ENCODE assay signal across 1 cellular context in genomic region chr17:78329263-78330059, GRCh38.
TF ChIP-seq lines count a peak whose summit lies in the region.

No MANE protein-coding gene starts in this region.

TF ChIP-seq in GM23338, 12 proteins besides CTCF, POLR2A, EP300 and RAD21 (continued from another document):
- TF ChIP-seq ETS1 (IDR thresholded peaks at IDR 0.05) (no peak), ZNF114 (CRISPR knock-in tag; IDR thresholded peaks at IDR 0.05) (no peak), POLR2AphosphoS5 (IDR thresholded peaks at IDR 0.05; ENCODE audit: low read depth) (no peak), REST (IDR thresholded peaks at IDR 0.05; ENCODE audit: unreplicated experiment) (no peak), EZH2 (IDR thresholded peaks at IDR 0.05; ENCODE audit: low read depth, unreplicated experiment) (no peak), CREB1 (CRISPR knock-in tag; IDR thresholded peaks at IDR 0.05; ENCODE audit: low read depth) (no peak), JUNB (IDR thresholded peaks at IDR 0.05; ENCODE audit: unreplicated experiment) (no peak)
